Comparison of ENCODE assay signal across 1 cellular context in genomic region chr3:23945653-23945902, GRCh38.
TF ChIP-seq lines count a peak whose summit lies in the region.

No MANE protein-coding gene starts in this region.

TF ChIP-seq in H1, 55 proteins besides CTCF, POLR2A, EP300 and RAD21 (continued from another document):
- TF ChIP-seq, protein P1, sequence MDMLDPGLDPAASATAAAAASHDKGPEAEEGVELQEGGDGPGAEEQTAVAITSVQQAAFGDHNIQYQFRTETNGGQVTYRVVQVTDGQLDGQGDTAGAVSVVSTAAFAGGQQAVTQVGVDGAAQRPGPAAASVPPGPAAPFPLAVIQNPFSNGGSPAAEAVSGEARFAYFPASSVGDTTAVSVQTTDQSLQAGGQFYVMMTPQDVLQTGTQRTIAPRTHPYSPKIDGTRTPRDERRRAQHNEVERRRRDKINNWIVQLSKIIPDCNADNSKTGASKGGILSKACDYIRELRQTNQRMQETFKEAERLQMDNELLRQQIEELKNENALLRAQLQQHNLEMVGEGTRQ (IDR thresholded peaks at IDR 0.05; ENCODE audit: low read length), result no peak
- TF ChIP-seq, protein P2, sequence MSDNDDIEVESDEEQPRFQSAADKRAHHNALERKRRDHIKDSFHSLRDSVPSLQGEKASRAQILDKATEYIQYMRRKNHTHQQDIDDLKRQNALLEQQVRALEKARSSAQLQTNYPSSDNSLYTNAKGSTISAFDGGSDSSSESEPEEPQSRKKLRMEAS (IDR thresholded peaks at IDR 0.05), result peak; percentile 90
- TF ChIP-seq BACH1 (IDR thresholded peaks at IDR 0.05; ENCODE audit: low read length) (no peak), SIX5 (IDR thresholded peaks at IDR 0.05; ENCODE audit: low read depth, low read length) (no peak), CBX8 (IDR thresholded peaks at IDR 0.05; ENCODE audit: borderline replicate concordance, low read depth, low read length) (no peak), SP2 (IDR thresholded peaks at IDR 0.05; ENCODE audit: low read length) (no peak), BCL11A (IDR thresholded peaks at IDR 0.05; ENCODE audit: low read depth in 2 of 2, low read length in 2 of 2) (no peak), TAF1 (IDR thresholded peaks at IDR 0.05; ENCODE audit: low read depth, low read length) (peak; percentile 66; the same call in 1 of the 2 replicates), TBP (IDR thresholded peaks at IDR 0.05; ENCODE audit: low read depth, low read length) (no peak), JUN (IDR thresholded peaks at IDR 0.05; ENCODE audit: low read depth, low read length) (no peak)
- TF ChIP-seq, protein P3, sequence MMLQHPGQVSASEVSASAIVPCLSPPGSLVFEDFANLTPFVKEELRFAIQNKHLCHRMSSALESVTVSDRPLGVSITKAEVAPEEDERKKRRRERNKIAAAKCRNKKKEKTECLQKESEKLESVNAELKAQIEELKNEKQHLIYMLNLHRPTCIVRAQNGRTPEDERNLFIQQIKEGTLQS (IDR thresholded peaks at IDR 0.05; ENCODE audit: insufficient read depth, low read depth, low read length), result no peak
TF ChIP-seq in H1: peak in this region for 5.
